Comparison of ENCODE assay signal across 8 cellular contexts in the genomic region with DNA sequence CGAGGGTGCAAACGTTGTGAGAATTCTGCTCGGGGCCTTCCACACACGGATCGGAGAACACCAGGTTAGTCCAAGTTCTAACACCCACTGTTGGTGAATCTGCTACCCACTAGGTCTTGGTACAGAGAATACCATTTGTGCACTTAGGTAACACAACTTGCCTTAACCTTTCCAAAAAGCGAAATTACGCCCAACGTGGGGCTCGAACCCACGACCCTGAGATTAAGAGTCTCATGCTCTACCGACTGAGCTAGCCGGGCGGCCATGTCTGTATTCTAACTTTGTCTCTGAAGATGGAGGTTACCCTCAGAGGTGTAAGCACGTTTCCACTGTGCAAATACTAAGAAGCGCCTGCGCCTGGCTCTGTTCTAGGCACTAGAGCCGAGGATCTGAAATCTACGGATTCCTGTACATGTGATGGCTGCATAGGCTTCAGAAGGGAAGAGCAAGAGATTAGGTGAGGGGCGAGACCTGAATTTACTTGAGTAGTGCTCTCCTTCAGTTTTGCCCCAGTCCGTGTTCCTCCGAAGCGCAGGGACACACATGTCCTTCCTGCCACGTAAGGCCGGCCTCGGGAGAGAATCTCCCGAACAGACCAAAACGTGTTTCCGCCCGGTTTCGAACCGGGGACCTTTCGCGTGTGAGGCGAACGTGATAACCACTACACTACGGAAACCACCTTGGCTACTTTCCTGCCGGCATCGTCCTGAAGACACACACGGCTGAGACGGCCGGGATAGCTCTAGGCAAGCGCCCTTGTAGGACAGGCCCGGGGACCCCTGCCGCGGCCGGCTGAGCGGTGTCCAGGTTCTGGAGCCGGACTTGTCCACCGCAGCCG. TPM values are rescaled to one million over a fixed set of nuclear protein-coding genes. Genes with fewer than 3 reads are reported as not detected.
DNase-seq lines count a peak whose midpoint lies in the region; ATAC-seq and TF ChIP-seq lines count a peak whose summit lies in the region.

No MANE protein-coding gene starts in this region.

- no peak for TF ChIP-seq CTCF in fibroblast of pulmonary artery (IDR thresholded peaks at IDR 0.05; ENCODE audit: low read length, missing control alignments)
- no peak for TF ChIP-seq CTCF in neural progenitor cell (IDR thresholded peaks at IDR 0.05)

- no peaks in the 10 kb centered on the region for H3K9me3 ChIP-seq in BLaER1 treated with 17β-estradiol and CSF1 and Interleukin-3, amounts not matched to agents 10 nM and 100 nM (replicated peaks in 1 of 11)
- no peaks in the 10 kb centered on the region for H3K9me3 ChIP-seq in neural progenitor cell (ENCODE audit: low read depth)

- peaks cover 3% of the 10 kb centered on the region for H3K36me3 Mint-ChIP-seq in IgD-negative memory B cell
- H3K36me3 Mint-ChIP-seq in neural progenitor cell: peaks cover 11% of the 10 kb centered on the region

- H3K4me3 ChIP-seq in BLaER1 treated with 17β-estradiol and CSF1 and Interleukin-3, amounts not matched to agents 10 nM and 100 nM: peak overlapping the region; percentile 67 to 87 (median 80)
- H3K4me3 ChIP-seq in fibroblast of pulmonary artery (replicated peaks; ENCODE audit: low read depth, low read length) (peak overlapping the region; percentile 89), neural progenitor cell (peak overlapping the region; percentile 100)

- peaks cover 0 to 9% (median 0%) of the 10 kb centered on the region in 11 experiments; a peak in 4 of 22 replicates for H4K20me1 ChIP-seq in BLaER1 treated with 17β-estradiol and CSF1 and Interleukin-3, amounts not matched to agents 10 nM and 100 nM
- peaks cover 4% of the 10 kb centered on the region for H4K20me1 ChIP-seq in neural progenitor cell (ENCODE audit: low read depth)

- H3K4me2 ChIP-seq in BLaER1 treated with 17β-estradiol and CSF1 and Interleukin-3, amounts not matched to agents 10 nM and 100 nM: peak overlapping the region; percentile 81 to 98 (median 93)
- H3K4me2 ChIP-seq in neural progenitor cell: peak overlapping the region; percentile 89

- H3K36me3 ChIP-seq in BLaER1 treated with 17β-estradiol and CSF1 and Interleukin-3, amounts not matched to agents 10 nM and 100 nM: peaks cover 0 to 8% (median 3%) of the 10 kb centered on the region in 11 experiments; a peak in 17 of 22 replicates
- no peaks in the 10 kb centered on the region for H3K36me3 ChIP-seq in neural progenitor cell

- H3K9me3 Mint-ChIP-seq in IgD-negative memory B cell: peaks cover 0 to 8% (median 0%) of the 10 kb centered on the region in 3 donors
- peaks cover 16% of the 10 kb centered on the region for H3K9me3 Mint-ChIP-seq in neural progenitor cell

- peaks cover 60% of the 10 kb centered on the region for H3F3A ChIP-seq in neural progenitor cell (ENCODE audit: low read depth)

- H3K27ac ChIP-seq in BLaER1 treated with 17β-estradiol and CSF1 and Interleukin-3, amounts not matched to agents 10 nM and 100 nM: peak overlapping the region; percentile 92 to 99 (median 97)
- peak overlapping the region; percentile 10 for H3K27ac ChIP-seq in neural progenitor cell
- H3K27ac ChIP-seq in substantia nigra (ENCODE audit: low read depth, low read length, poor library complexity, severe bottlenecking): peak overlapping the region; percentile 96

- peak overlapping the region; percentile 78 for H2AFZ ChIP-seq in neural progenitor cell (replicated peaks)

- ATAC-seq in GM21423 (IDR thresholded peaks at IDR 0.05; ENCODE audit: unreplicated experiment): peak; percentile 27

- H3K27me3 ChIP-seq in BLaER1 treated with 17β-estradiol and CSF1 and Interleukin-3, amounts not matched to agents 10 nM and 100 nM: peaks cover 0 to 14% (median 10%) of the 10 kb centered on the region in 11 experiments; a peak in 15 of 22 replicates
- H3K27me3 ChIP-seq in neural progenitor cell: peaks cover 10% of the 10 kb centered on the region

- H3K4me1 Mint-ChIP-seq in IgD-negative memory B cell (peaks cover 29 to 36% (median 33%) of the 10 kb centered on the region in 3 donors), neural progenitor cell (peaks cover 46% of the 10 kb centered on the region)

- DNase-seq in activated T-cell treated with anti-CD3 and anti-CD28 coated beads for 24 hours (ENCODE audit: low read depth) (peak; percentile 97), fibroblast of pulmonary artery (ENCODE audit: low read depth) (peak; percentile 92), neural progenitor cell (ENCODE audit: low spot score) (peak; percentile 91), substantia nigra (lab: John Stamatoyannopoulos, UW) (no peak), NCI-H2196 (lab: John Stamatoyannopoulos, UW; ENCODE audit: unreplicated experiment) (no peak)

- H3K4me3 Mint-ChIP-seq in IgD-negative memory B cell (peak overlapping the region; percentile 94 to 99 (median 96)), neural progenitor cell (peak overlapping the region; percentile 99)

- H3K27ac Mint-ChIP-seq in IgD-negative memory B cell (peak overlapping the region; percentile 99 to 100 (median 100)), neural progenitor cell (peak overlapping the region; percentile 100)

- H3K79me2 ChIP-seq in neural progenitor cell (ENCODE audit: low read depth): peaks cover 32% of the 10 kb centered on the region

- H3K27me3 Mint-ChIP-seq in IgD-negative memory B cell (peaks cover 3% of the 10 kb centered on the region), neural progenitor cell (ENCODE audit: insufficient read depth, low read depth) (peaks cover 40% of the 10 kb centered on the region)

- H3K9ac ChIP-seq in BLaER1 treated with 17β-estradiol and CSF1 and Interleukin-3, amounts not matched to agents 10 nM and 100 nM: peak overlapping the region; percentile 91 to 99 (median 95)
- H3K9ac ChIP-seq in neural progenitor cell: no peak overlapping the region

- peaks cover 37 to 59% (median 49%) of the 10 kb centered on the region in 10 experiments for H3K4me1 ChIP-seq in BLaER1 treated with 17β-estradiol and CSF1 and Interleukin-3, amounts not matched to agents 10 nM and 100 nM
- H3K4me1 ChIP-seq in neural progenitor cell: peaks cover 7% of the 10 kb centered on the region

RNA-seq across cellular contexts. Expression of gene TRIM41, which starts 1.1 kb away (rescaled TPM):
- polyA plus RNA-seq in IgD-negative memory B cell: 1.3 TPM
- total RNA-seq in neural progenitor cell (ENCODE audit: low replicate concordance): 8.1 and 24.2 TPM in 2 replicates

RNA-seq across cellular contexts. Expression of gene TRIM7, which starts 17.0 kb away (rescaled TPM):
- 0.71 TPM for polyA plus RNA-seq in IgD-negative memory B cell
- total RNA-seq in neural progenitor cell (ENCODE audit: low replicate concordance): not detected in 2 replicates

RNA-seq across cellular contexts. Expression of gene RACK1, which starts 21.7 kb away (rescaled TPM):
- polyA plus RNA-seq in IgD-negative memory B cell: 2,243 TPM
- 2,816 and 3,567 TPM in 2 replicates for total RNA-seq in neural progenitor cell (ENCODE audit: low replicate concordance)

RNA-seq across cellular contexts. Expression of gene TRIM52, which starts 38.9 kb away (rescaled TPM):
- polyA plus RNA-seq in IgD-negative memory B cell: 31.6 TPM
- 7.9 and 9.4 TPM in 2 replicates for total RNA-seq in neural progenitor cell (ENCODE audit: low replicate concordance)

Comparison
In these comparisons a context has a peak if more than half of its experiments do, and no peak if none do; other contexts are left out.
1. H3K27ac ChIP-seq: peak in every context shown above with its lines; median percentile 97 in BLaER1 treated with 17β-estradiol and CSF1 and Interleukin-3, amounts not matched to agents 10 nM and 100 nM; 96 in substantia nigra; 10 in neural progenitor cell.
2. DNase-seq: peak in activated T-cell treated with anti-CD3 and anti-CD28 coated beads for 24 hours (single experiment), fibroblast of pulmonary artery (single experiment) and neural progenitor cell (single experiment); none in substantia nigra (0 of 49) and NCI-H2196 (single experiment).
3. Peak in every context shown above with its lines, with median percentiles within 50 percentile points of each other: H3K4me3 ChIP-seq.